1 cellular context compared by ENCODE assay signal in genomic region chr6:2989332-2990178, GRCh38.
TF ChIP-seq lines count a peak whose summit lies in the region.

No MANE protein-coding gene starts in this region.

TF ChIP-seq in HepG2, 621 proteins besides CTCF, POLR2A, EP300 and RAD21 (continued from another document and continues in another):
- TF ChIP-seq ZHX2 (IDR thresholded peaks at IDR 0.05; ENCODE audit: low read depth) = 0 out of 2 replicates have a peak, but pooled peaks have one; percentile 36
- TF ChIP-seq ZHX2 (CRISPR knock-in tag; IDR thresholded peaks at IDR 0.05; ENCODE audit: borderline replicate concordance) = no peak; the same call in 1 of the 2 replicates
- TF ChIP-seq MBD4 (IDR thresholded peaks at IDR 0.05; ENCODE audit: borderline replicate concordance, low read length) = no peak
- no peak for TF ChIP-seq ZNF235 (CRISPR knock-in tag; IDR thresholded peaks at IDR 0.05; ENCODE audit: borderline replicate concordance)
- 0 out of 2 replicates have a peak, but pooled peaks have one; percentile 16 for TF ChIP-seq ZNF264 (CRISPR knock-in tag; IDR thresholded peaks at IDR 0.05)
- TF ChIP-seq ZNF646 (CRISPR knock-in tag; IDR thresholded peaks at IDR 0.05) = no peak
- peak; percentile 34 for TF ChIP-seq ZNF781 (CRISPR knock-in tag; IDR thresholded peaks at IDR 0.05; ENCODE audit: borderline replicate concordance, not compliant biosample characterization)
- no peak for TF ChIP-seq REL (CRISPR knock-in tag; conservative IDR thresholded peaks at IDR 0.05)
- TF ChIP-seq ZNF547 (CRISPR knock-in tag; IDR thresholded peaks at IDR 0.05) = no peak
- peak; percentile 60; the same call in 1 of the 2 replicates for TF ChIP-seq SNAPC5 (CRISPR knock-in tag; IDR thresholded peaks at IDR 0.05; ENCODE audit: borderline replicate concordance)
- TF ChIP-seq HMGA1 (CRISPR knock-in tag; conservative IDR thresholded peaks at IDR 0.05) = no peak
- peak; percentile 80; the same call in 1 of the 2 replicates for TF ChIP-seq SRY (CRISPR knock-in tag; IDR thresholded peaks at IDR 0.05)
- TF ChIP-seq HMGXB3 (CRISPR knock-in tag; IDR thresholded peaks at IDR 0.05; ENCODE audit: borderline replicate concordance) = peak; percentile 73; the same call in 1 of the 2 replicates
- no peak for TF ChIP-seq ZNF709 (CRISPR knock-in tag; IDR thresholded peaks at IDR 0.05)
- no peak for TF ChIP-seq HOXA7 (CRISPR knock-in tag; IDR thresholded peaks at IDR 0.05)
- TF ChIP-seq RCOR2 (CRISPR knock-in tag; IDR thresholded peaks at IDR 0.05) = 0 out of 2 replicates have a peak, but pooled peaks have one; percentile 16
- TF ChIP-seq ZNF530 (CRISPR knock-in tag; IDR thresholded peaks at IDR 0.05; ENCODE audit: low read depth) = no peak
- 0 out of 2 replicates have a peak, but pooled peaks have one; percentile 24 for TF ChIP-seq ZNF792 (CRISPR knock-in tag; IDR thresholded peaks at IDR 0.05)
- 0 out of 2 replicates have a peak, but pooled peaks have one; percentile 24 for TF ChIP-seq ZNF512B (CRISPR knock-in tag; IDR thresholded peaks at IDR 0.05; ENCODE audit: borderline replicate concordance)
- peak; percentile 54; the same call in 1 of the 2 replicates for TF ChIP-seq MIXL1 (CRISPR knock-in tag; IDR thresholded peaks at IDR 0.05)
- TF ChIP-seq ZNF329 (CRISPR knock-in tag; IDR thresholded peaks at IDR 0.05; ENCODE audit: low read depth) = no peak
- no peak for TF ChIP-seq CHD4 (IDR thresholded peaks at IDR 0.05; ENCODE audit: borderline replicate concordance, low read length)
- TF ChIP-seq ZNF484 (CRISPR knock-in tag; IDR thresholded peaks at IDR 0.05; ENCODE audit: borderline replicate concordance, low read depth) = no peak
- no peak; the same call in 1 of the 2 replicates for TF ChIP-seq ZNF451 (CRISPR knock-in tag; IDR thresholded peaks at IDR 0.05)
- TF ChIP-seq REPIN1 (CRISPR knock-in tag; IDR thresholded peaks at IDR 0.05; ENCODE audit: borderline replicate concordance, low read depth) = no peak
- no peak for TF ChIP-seq ZFP91 (CRISPR knock-in tag; IDR thresholded peaks at IDR 0.05; ENCODE audit: borderline replicate concordance)
- TF ChIP-seq ZNF710 (CRISPR knock-in tag; IDR thresholded peaks at IDR 0.05; ENCODE audit: borderline replicate concordance) = 0 out of 2 replicates have a peak, but pooled peaks have one; percentile 6
- TF ChIP-seq ZNF629 (CRISPR knock-in tag; conservative IDR thresholded peaks at IDR 0.05) = no peak
- TF ChIP-seq ISX (CRISPR knock-in tag; conservative IDR thresholded peaks at IDR 0.05) = no peak
